In genomic region chr6:80254716-80255115, GRCh38 we compare ENCODE assay signal across 20 cellular contexts.
"Had no signal": no experiment of that assay in that cellular context is flagged by ENCODE, and none has a peak within 500 bp of the region (broad histone marks: within the 10 kb centered on the region; RNA-seq: fewer than 3 reads in every experiment).

No MANE protein-coding gene starts in this region.

- H3K9me3 ChIP-seq: body of pancreas, heart left ventricle, mucosa of descending colon, thoracic aorta, vagina had no signal

- H3K4me1 ChIP-seq: body of pancreas, vagina had no signal

- H3K27ac Mint-ChIP-seq: activated CD4-positive, alpha-beta memory T cell treated with anti-CD3 and anti-CD28 coated beads for 36 hours; activated naive CD4-positive, alpha-beta T cell treated with anti-CD3 and anti-CD28 coated beads, Interleukin-2, amount 10 ng/mL, durations not matched to agents 7 days and 5 days; dendritic cell treated with granulocyte-macrophage colony-stimulating factor and Interleukin-4, amounts not matched to agents 40 ng/mL and 50 ng/mL, for 4 days; memory B cell; nephron progenitor cell; type B pancreatic cell had no signal

- H3K27me3 ChIP-seq: body of pancreas, heart left ventricle, vagina had no signal

- H3K27me3 Mint-ChIP-seq: activated CD4-positive, alpha-beta memory T cell treated with anti-CD3 and anti-CD28 coated beads for 36 hours; activated naive CD4-positive, alpha-beta T cell treated with anti-CD3 and anti-CD28 coated beads, Interleukin-2, amount 10 ng/mL, durations not matched to agents 7 days and 5 days; dendritic cell treated with granulocyte-macrophage colony-stimulating factor and Interleukin-4, amounts not matched to agents 40 ng/mL and 50 ng/mL, for 4 days; memory B cell; type B pancreatic cell had no signal

- H3K36me3 ChIP-seq: heart left ventricle, thoracic aorta, vagina had no signal

- FAIRE-seq: islet of Langerhans had no signal

- DNase-seq: activated CD4-positive, alpha-beta memory T cell treated with anti-CD3 and anti-CD28 coated beads for 36 hours; activated CD4-positive, alpha-beta T cell treated with anti-CD3 and anti-CD28 coated beads for 48 hours; activated effector memory CD4-positive, alpha-beta T cell treated with anti-CD3 and anti-CD28 coated beads, Interleukin-2, amount 50 U/mL, for 16 hours; activated naive CD4-positive, alpha-beta T cell treated with anti-CD3 and anti-CD28 coated beads, Interleukin-2, amount 10 ng/mL, durations not matched to agents 7 days and 5 days; body of pancreas; effector CD4-positive, alpha-beta T cell; heart left ventricle; mucosa of descending colon; nephron progenitor cell; nucleus accumbens; retina; stimulated activated CD4-positive, alpha-beta T cell treated with anti-CD3 and anti-CD28 coated beads, Interleukin-4, amount 100 ng/mL, for 24 hours; stimulated activated naive CD4-positive, alpha-beta T cell treated with Interleukin-2 at 50 U/mL for 16 hours; T-helper 9 cell had no signal

- H3K4me3 ChIP-seq: body of pancreas, heart left ventricle, mucosa of descending colon, thoracic aorta, vagina had no signal

- H3K27ac ChIP-seq: body of pancreas, heart left ventricle, thoracic aorta, vagina had no signal

- H3K36me3 Mint-ChIP-seq: activated CD4-positive, alpha-beta memory T cell treated with anti-CD3 and anti-CD28 coated beads for 36 hours; activated naive CD4-positive, alpha-beta T cell treated with anti-CD3 and anti-CD28 coated beads, Interleukin-2, amount 10 ng/mL, durations not matched to agents 7 days and 5 days had no signal

- ATAC-seq: body of pancreas, heart left ventricle, mucosa of descending colon had no signal

- H3K9me3 Mint-ChIP-seq: activated CD4-positive, alpha-beta memory T cell treated with anti-CD3 and anti-CD28 coated beads for 36 hours; activated naive CD4-positive, alpha-beta T cell treated with anti-CD3 and anti-CD28 coated beads, Interleukin-2, amount 10 ng/mL, durations not matched to agents 7 days and 5 days; dendritic cell treated with granulocyte-macrophage colony-stimulating factor and Interleukin-4, amounts not matched to agents 40 ng/mL and 50 ng/mL, for 4 days; memory B cell; nephron progenitor cell; type B pancreatic cell had no signal

- H3K4me3 Mint-ChIP-seq: activated CD4-positive, alpha-beta memory T cell treated with anti-CD3 and anti-CD28 coated beads for 36 hours; activated naive CD4-positive, alpha-beta T cell treated with anti-CD3 and anti-CD28 coated beads, Interleukin-2, amount 10 ng/mL, durations not matched to agents 7 days and 5 days; dendritic cell treated with granulocyte-macrophage colony-stimulating factor and Interleukin-4, amounts not matched to agents 40 ng/mL and 50 ng/mL, for 4 days; memory B cell; nephron progenitor cell; type B pancreatic cell had no signal

- H3K4me1 Mint-ChIP-seq: activated naive CD4-positive, alpha-beta T cell treated with anti-CD3 and anti-CD28 coated beads, Interleukin-2, amount 10 ng/mL, durations not matched to agents 7 days and 5 days; memory B cell had no signal
